ENCODE assay signal across 23 cellular contexts in genomic region chr22:19643448-19644313, GRCh38.
DNase-seq lines count a peak whose midpoint lies in the region; ATAC-seq and TF ChIP-seq lines count a peak whose summit lies in the region.
"Had no signal": no experiment of that assay in that cellular context is flagged by ENCODE, and none has a peak within 500 bp of the region (broad histone marks: within the 10 kb centered on the region; RNA-seq: fewer than 3 reads in every experiment).

No MANE protein-coding gene starts in this region.

- H3K4ac ChIP-seq in IMR-90 (ENCODE audit: low read depth, low read length) = no peak overlapping the region

- no peak overlapping the region for H4K91ac ChIP-seq in IMR-90 (ENCODE audit: insufficient read depth, low read depth, low read length)

- H3K9me3 Mint-ChIP-seq in GM23338 = peaks cover 17% of the 10 kb centered on the region

- no peak overlapping the region for H2BK5ac ChIP-seq in IMR-90 (ENCODE audit: low read depth, low read length, poor library complexity, severe bottlenecking)

- intact Hi-C loops in IMR-90 (cut with micrococcal nuclease) = no loop called here

- no peak overlapping the region for H3K27ac Mint-ChIP-seq in GM23338
- H3K27ac Mint-ChIP-seq: activated T-cell treated with anti-CD3 and anti-CD28 coated beads, Interleukin-2, amount 50 U/mL, for 24 hours; CD4-positive, CD25-positive, alpha-beta regulatory T cell had no signal

- no peaks in the 10 kb centered on the region for H3K9me2 ChIP-seq in GM23338 (ENCODE audit: insufficient read depth)

- no peak overlapping the region for H2BK15ac ChIP-seq in IMR-90 (ENCODE audit: low read depth, low read length)

- H3K9ac ChIP-seq in IMR-90 (ENCODE audit: low read depth, low read length) = no peak overlapping the region

- H3K14ac ChIP-seq in IMR-90 (replicated peaks; ENCODE audit: low read depth, low read length) = no peak overlapping the region

- H3K4me3 Mint-ChIP-seq in GM23338 = no peak overlapping the region
- H3K4me3 Mint-ChIP-seq: activated T-cell treated with anti-CD3 and anti-CD28 coated beads, Interleukin-2, amount 50 U/mL, for 24 hours; CD4-positive, CD25-positive, alpha-beta regulatory T cell had no signal

- no peaks in the 10 kb centered on the region for H3K9me1 ChIP-seq in IMR-90 (ENCODE audit: insufficient read depth, low read length)

- H3K36me3 Mint-ChIP-seq in GM23338 (ENCODE audit: low read depth) = peaks cover 16% of the 10 kb centered on the region

- H3K23ac ChIP-seq in IMR-90 (ENCODE audit: low read depth, low read length) = no peak overlapping the region

- H4K8ac ChIP-seq in IMR-90 (ENCODE audit: low read depth in 2 of 2, low read length in 2 of 2) = no peak overlapping the region

- no peak for TF ChIP-seq RAD21 in IMR-90 (IDR thresholded peaks at IDR 0.05; ENCODE audit: low read length)

- H2AFZ ChIP-seq in IMR-90 (replicated peaks; ENCODE audit: low read length, poor library complexity) = no peak overlapping the region
- no peak overlapping the region for H2AFZ ChIP-seq in GM23338

- 56% methylated on average over 3 of the region's 13 CpGs; no CpG with 5 or more reads in 1 of the 2 experiments for WGBS in IMR-90 (ENCODE audit: extremely low coverage in 2 of 2, insufficient read length in 1 of 2), 2 experiments

- H3K36me3 ChIP-seq in IMR-90 (ENCODE audit: control insufficient read depth, insufficient read depth, low read length) = no peaks in the 10 kb centered on the region
- H3K36me3 ChIP-seq in GM23338 (ENCODE audit: insufficient read depth) = peaks cover 5% of the 10 kb centered on the region; the same call in 1 of the 2 replicates
- H3K36me3 ChIP-seq: left lung, neutrophil, right atrium auricular region, transverse colon had no signal

- no peak for TF ChIP-seq POLR2A in IMR-90 (IDR thresholded peaks at IDR 0.05; ENCODE audit: low read depth, low read length)

- H4K20me1 ChIP-seq in IMR-90 (ENCODE audit: insufficient read depth, low read length) (no peaks in the 10 kb centered on the region), GM23338 (replicated peaks; ENCODE audit: insufficient read depth) (no peaks in the 10 kb centered on the region)

- CTCF ChIA-PET in IMR-90 (lab: Yijun Ruan, JAX) (no interaction called here), HEK293T (lab: Yijun Ruan, JAX) (no interaction called here)

- H3K79me2 ChIP-seq in GM23338 (replicated peaks; ENCODE audit: insufficient read depth) = no peaks in the 10 kb centered on the region

- BruUV-seq in IMR-90 (replicated peaks; lab: Mats Ljungman, UMichigan) = no TSS peak

- dilution Hi-C loops in IMR-90 (cut with HindIII; ENCODE audit: low sequenced_read_pairs, unreplicated experiment) = no loop called here

- no peak overlapping the region for H3K18ac ChIP-seq in IMR-90 (ENCODE audit: low read depth, low read length)

- no peaks in the 10 kb centered on the region for H3F3A ChIP-seq in GM23338 (replicated peaks; ENCODE audit: low read depth)

- H3K4me3 ChIP-seq in IMR-90 (ENCODE audit: insufficient read depth, low read depth, low read length) (no peak overlapping the region), GM23338 (no peak overlapping the region)
- H3K4me3 ChIP-seq: left lung, right atrium auricular region, transverse colon had no signal

- POLR2A ChIA-PET in IMR-90 (lab: Charles Lee; ENCODE audit: unreplicated experiment) (no interaction called here), HEK293T (lab: Yijun Ruan, JAX) (no interaction called here)

- peak; percentile 78 to 83 for DNase-seq in AML-193 (lab: John Stamatoyannopoulos, UW)
- DNase-seq in IMR-90 = no peak
- DNase-seq in SKM-1 (lab: John Stamatoyannopoulos, UW; ENCODE audit: unreplicated experiment) = peak; percentile 74
- peak; percentile 41 for DNase-seq in fibroblast of gingiva (ENCODE audit: low read depth)
- DNase-seq in HEK293T (ENCODE audit: extremely low spot score) = no peak
- DNase-seq in activated T-cell treated with anti-CD3 and anti-CD28 coated beads for 4 hours = no peak
- no peak for DNase-seq in GM23338 (ENCODE audit: low spot score)
- DNase-seq: activated CD4-positive, alpha-beta T cell treated with anti-CD3 and anti-CD28 coated beads, Interleukin-2, amount 50 U/mL, for 48 hours; activated naive CD4-positive, alpha-beta T cell treated with anti-CD3 and anti-CD28 coated beads, Interleukin-2, amount 50 U/mL, for 16 hours; activated T-cell treated with anti-CD3 and anti-CD28 coated beads, Interleukin-2, amount 50 U/mL, for 24 hours; CD4-positive, CD25-positive, alpha-beta regulatory T cell; DMS79; foreskin melanocyte; left lung; NCI-H1105; NCI-H2171; NCI-H69; stimulated activated naive CD4-positive, alpha-beta T cell; transverse colon had no signal

- peaks cover 11% of the 10 kb centered on the region for H3K9me3 ChIP-seq in IMR-90 (ENCODE audit: control insufficient read depth, insufficient read depth, low read length)

- H3K4me1 ChIP-seq in IMR-90 (ENCODE audit: control insufficient read depth, insufficient read depth, low read length) (no peaks in the 10 kb centered on the region), GM23338 (ENCODE audit: insufficient read depth) (no peaks in the 10 kb centered on the region; the same call in 1 of the 2 replicates)
- H3K4me1 ChIP-seq: right atrium auricular region, transverse colon had no signal

- TF ChIP-seq CTCF in IMR-90 (conservative IDR thresholded peaks at IDR 0.05; ENCODE audit: low read depth, low read length) (no peak), GM23338 (conservative IDR thresholded peaks at IDR 0.05; ENCODE audit: low read depth in 2 of 2) (no peak)

- no peak overlapping the region for H4K5ac ChIP-seq in IMR-90 (ENCODE audit: low read depth, low read length)

- H2AK9ac ChIP-seq in IMR-90 (replicated peaks; ENCODE audit: low read depth, low read length, poor library complexity) = no peak overlapping the region

- H2BK120ac ChIP-seq in IMR-90 (ENCODE audit: low read depth, low read length) = no peak overlapping the region

- peaks cover 15% of the 10 kb centered on the region for H3K4me1 Mint-ChIP-seq in GM23338
- H3K4me1 Mint-ChIP-seq: CD4-positive, CD25-positive, alpha-beta regulatory T cell had no signal

- no peak overlapping the region for H3K56ac ChIP-seq in IMR-90 (ENCODE audit: extremely low read depth, insufficient read depth, low read length)

- H3K27ac ChIP-seq in IMR-90 (ENCODE audit: insufficient read depth, low read length) (no peak overlapping the region), GM23338 (ENCODE audit: low read depth) (no peak overlapping the region)
- H3K27ac ChIP-seq: left lung, neutrophil, right atrium auricular region, transverse colon had no signal

- no peak overlapping the region for H3K4me2 ChIP-seq in IMR-90 (ENCODE audit: low read depth, low read length)
- no peak overlapping the region for H3K4me2 ChIP-seq in GM23338

- H3K27me3 Mint-ChIP-seq in GM23338 (ENCODE audit: insufficient read depth, low read depth, poor library complexity) = no peaks in the 10 kb centered on the region

- H3K27me3 ChIP-seq in IMR-90 (ENCODE audit: control insufficient read depth, insufficient read depth, low read length) (peaks cover 28% of the 10 kb centered on the region), GM23338 (ENCODE audit: insufficient read depth) (no peaks in the 10 kb centered on the region)
- H3K27me3 ChIP-seq: neutrophil, right atrium auricular region had no signal

- no peaks in the 10 kb centered on the region for H3K79me1 ChIP-seq in IMR-90 (ENCODE audit: low read depth in 1 of 2, low read length in 2 of 2)

- ATAC-seq in IMR-90 (ENCODE audit: low read depth) (no peak), HG03565 (IDR thresholded peaks at IDR 0.05; ENCODE audit: unreplicated experiment) (no peak), GM23338 (no peak)
- ATAC-seq: left lung, Panc1 had no signal

- no peak overlapping the region for H2AK5ac ChIP-seq in IMR-90 (ENCODE audit: low read depth, low read length)

- in situ Hi-C loops in IMR-90 (cut with MboI; ENCODE audit: low sequenced_read_pairs) = no loop called here

- H2BK20ac ChIP-seq in IMR-90 (ENCODE audit: low read depth, low read length) = no peak overlapping the region

TF ChIP-seq in IMR-90, 13 proteins besides CTCF, POLR2A, EP300 and RAD21:
- TF ChIP-seq RFX5 (IDR thresholded peaks at IDR 0.05; ENCODE audit: low read depth, low read length) (no peak), CEBPB (IDR thresholded peaks at IDR 0.05; ENCODE audit: low read depth, low read length) (peak; percentile 34; the same call in 1 of the 2 replicates)
TF ChIP-seq in IMR-90: peak in this region for 1.

TF ChIP-seq in HEK293T, 16 proteins besides CTCF, POLR2A, EP300 and RAD21 (continues in another document):
- no peak for TF ChIP-seq ELF4 (IDR thresholded peaks at IDR 0.05)
- no peak for TF ChIP-seq ZNF384 (IDR thresholded peaks at IDR 0.05)
- TF ChIP-seq FOXA1 (IDR thresholded peaks at IDR 0.05) = no peak
- no peak for TF ChIP-seq LEF1 (IDR thresholded peaks at IDR 0.05; ENCODE audit: borderline replicate concordance)
- TF ChIP-seq SP1 (IDR thresholded peaks at IDR 0.05) = no peak
- TF ChIP-seq L3MBTL2 (conservative IDR thresholded peaks at IDR 0.05) = no peak
- no peak for TF ChIP-seq ARNT (IDR thresholded peaks at IDR 0.05)
- TF ChIP-seq FOXM1 (IDR thresholded peaks at IDR 0.05; ENCODE audit: borderline replicate concordance) = no peak
- no peak for TF ChIP-seq FOXK2 (IDR thresholded peaks at IDR 0.05)

TF ChIP-seq in GM23338, 12 proteins besides CTCF, POLR2A, EP300 and RAD21 (continues in another document):
- TF ChIP-seq JUNB (IDR thresholded peaks at IDR 0.05; ENCODE audit: unreplicated experiment) (no peak), EZH2 (IDR thresholded peaks at IDR 0.05; ENCODE audit: low read depth, unreplicated experiment) (no peak)
- TF ChIP-seq, protein P1, sequence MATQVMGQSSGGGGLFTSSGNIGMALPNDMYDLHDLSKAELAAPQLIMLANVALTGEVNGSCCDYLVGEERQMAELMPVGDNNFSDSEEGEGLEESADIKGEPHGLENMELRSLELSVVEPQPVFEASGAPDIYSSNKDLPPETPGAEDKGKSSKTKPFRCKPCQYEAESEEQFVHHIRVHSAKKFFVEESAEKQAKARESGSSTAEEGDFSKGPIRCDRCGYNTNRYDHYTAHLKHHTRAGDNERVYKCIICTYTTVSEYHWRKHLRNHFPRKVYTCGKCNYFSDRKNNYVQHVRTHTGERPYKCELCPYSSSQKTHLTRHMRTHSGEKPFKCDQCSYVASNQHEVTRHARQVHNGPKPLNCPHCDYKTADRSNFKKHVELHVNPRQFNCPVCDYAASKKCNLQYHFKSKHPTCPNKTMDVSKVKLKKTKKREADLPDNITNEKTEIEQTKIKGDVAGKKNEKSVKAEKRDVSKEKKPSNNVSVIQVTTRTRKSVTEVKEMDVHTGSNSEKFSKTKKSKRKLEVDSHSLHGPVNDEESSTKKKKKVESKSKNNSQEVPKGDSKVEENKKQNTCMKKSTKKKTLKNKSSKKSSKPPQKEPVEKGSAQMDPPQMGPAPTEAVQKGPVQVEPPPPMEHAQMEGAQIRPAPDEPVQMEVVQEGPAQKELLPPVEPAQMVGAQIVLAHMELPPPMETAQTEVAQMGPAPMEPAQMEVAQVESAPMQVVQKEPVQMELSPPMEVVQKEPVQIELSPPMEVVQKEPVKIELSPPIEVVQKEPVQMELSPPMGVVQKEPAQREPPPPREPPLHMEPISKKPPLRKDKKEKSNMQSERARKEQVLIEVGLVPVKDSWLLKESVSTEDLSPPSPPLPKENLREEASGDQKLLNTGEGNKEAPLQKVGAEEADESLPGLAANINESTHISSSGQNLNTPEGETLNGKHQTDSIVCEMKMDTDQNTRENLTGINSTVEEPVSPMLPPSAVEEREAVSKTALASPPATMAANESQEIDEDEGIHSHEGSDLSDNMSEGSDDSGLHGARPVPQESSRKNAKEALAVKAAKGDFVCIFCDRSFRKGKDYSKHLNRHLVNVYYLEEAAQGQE (IDR thresholded peaks at IDR 0.05; ENCODE audit: unreplicated experiment) = no peak

Comparison
In these comparisons a context has a peak if more than half of its experiments do, and no peak if none do; other contexts are left out.
1. DNase-seq: peak in AML-193 (2 of 2), SKM-1 (single experiment) and fibroblast of gingiva (single experiment); none in IMR-90 (single experiment), HEK293T (single experiment), activated T-cell treated with anti-CD3 and anti-CD28 coated beads for 4 hours (single experiment) and GM23338 (single experiment).